17 cellular contexts compared by ENCODE assay signal in the genomic region with DNA sequence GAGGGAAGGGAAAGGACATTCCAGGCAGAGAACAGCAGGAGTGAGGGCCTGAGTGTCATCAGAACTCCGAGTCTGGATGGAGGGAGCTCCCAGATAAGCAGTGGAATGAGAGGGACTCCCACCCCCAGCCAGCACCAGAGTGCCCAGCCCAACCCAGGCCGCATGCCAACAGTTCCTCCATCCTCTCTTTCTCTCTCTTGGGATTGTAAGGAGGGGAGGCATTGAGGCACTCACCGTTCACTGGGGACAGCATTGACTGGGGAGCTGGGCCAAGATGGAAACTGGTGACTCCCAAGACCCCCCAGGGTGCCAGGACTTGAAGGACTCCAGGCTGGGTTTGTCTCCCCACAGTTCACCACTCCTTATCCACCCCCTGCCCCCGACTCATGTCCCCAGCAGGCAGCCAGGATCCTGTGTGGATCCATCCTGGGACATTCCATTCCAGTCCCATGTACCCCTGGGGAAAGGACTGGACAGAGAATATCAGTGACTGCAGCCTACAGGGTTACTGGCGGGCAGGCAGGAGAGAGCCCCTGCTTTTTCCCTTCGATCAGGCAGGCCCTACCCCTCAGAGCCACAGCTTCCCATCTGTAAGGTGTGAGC. TPM values are rescaled to one million over a fixed set of nuclear protein-coding genes. Genes with fewer than 3 reads are reported as not detected.
A peak's percentile ranks its signal among the peaks of the same experiment; 100 is the strongest.
DNase-seq lines count a peak whose midpoint lies in the region; ATAC-seq and TF ChIP-seq lines count a peak whose summit lies in the region.
"Had no signal": no experiment of that assay in that cellular context is flagged by ENCODE, and none has a peak within 500 bp of the region (broad histone marks: within the 10 kb centered on the region; RNA-seq: fewer than 3 reads in every experiment).

No MANE protein-coding gene starts in this region.

- 62 to 66% methylated on average over 6 of the region's 6 CpGs for WGBS in testis, 2 donors

- no peaks in the 10 kb centered on the region for H3K9me3 ChIP-seq in right atrium auricular region
- no peaks in the 10 kb centered on the region for H3K9me3 ChIP-seq in skeletal muscle tissue (ENCODE audit: control insufficient read depth in 3 of 3, low read length in 3 of 3)
- H3K9me3 ChIP-seq in A673 (ENCODE audit: low read depth, low read length, poor library complexity, severe bottlenecking): no peaks in the 10 kb centered on the region
- H3K9me3 ChIP-seq in testis: no peaks in the 10 kb centered on the region
- H3K9me3 ChIP-seq: colonic mucosa, uterus had no signal

- H3K4me1 Mint-ChIP-seq in HFFc6 (ENCODE audit: low read depth): no peaks in the 10 kb centered on the region
- H3K4me1 Mint-ChIP-seq: activated naive CD8-positive, alpha-beta T cell treated with anti-CD3 and anti-CD28 coated beads, Interleukin-2, amount 10 ng/mL, durations not matched to agents 7 days and 5 days had no signal

- CTCF ChIA-PET in A673 (lab: Charles Lee): no interaction called here

- no peak for TF ChIP-seq POLR2A in testis (IDR thresholded peaks at IDR 0.05)

- H3K27ac ChIP-seq in VCaP: peak overlapping the region; percentile 72; the same call in 1 of the 2 replicates
- peak overlapping the region; percentile 49 to 59 for H3K27ac ChIP-seq in right atrium auricular region
- no peak overlapping the region for H3K27ac ChIP-seq in skeletal muscle tissue (ENCODE audit: low read depth, low read length)
- no peak overlapping the region for H3K27ac ChIP-seq in A673 (ENCODE audit: low read depth, low read length, poor library complexity, severe bottlenecking)
- H3K27ac ChIP-seq in testis: no peak overlapping the region
- H3K27ac ChIP-seq: colonic mucosa, uterus had no signal

- peaks cover 18% of the 10 kb centered on the region for H3K27me3 Mint-ChIP-seq in HFFc6 (ENCODE audit: insufficient read depth)

- peak overlapping the region in 2 of 3 donors; percentile 40 to 83 for H3K9ac ChIP-seq in skeletal muscle tissue (ENCODE audit: low read depth in 1 of 3, low read length in 3 of 3)

- intact Hi-C loops in A673 (cut with micrococcal nuclease; ENCODE audit: unreplicated experiment) (no loop called here), testis (cut with DNase I; ENCODE audit: low total_unique reads) (no loop called here)

- H3K27ac Mint-ChIP-seq in HFFc6: no peak overlapping the region
- H3K27ac Mint-ChIP-seq: activated CD4-positive, alpha-beta T cell treated with anti-CD3 and anti-CD28 coated beads for 36 hours; activated naive CD8-positive, alpha-beta T cell treated with anti-CD3 and anti-CD28 coated beads, Interleukin-2, amount 10 ng/mL, durations not matched to agents 7 days and 5 days; CD4-positive, alpha-beta T cell; T-helper 17 cell had no signal

- BruUV-seq in A673 (replicated peaks; lab: Mats Ljungman, UMichigan): no TSS peak

- H3K9me3 Mint-ChIP-seq in HFFc6: no peaks in the 10 kb centered on the region
- H3K9me3 Mint-ChIP-seq: activated naive CD8-positive, alpha-beta T cell treated with anti-CD3 and anti-CD28 coated beads, Interleukin-2, amount 10 ng/mL, durations not matched to agents 7 days and 5 days; CD4-positive, alpha-beta T cell had no signal

- H3K4me3 Mint-ChIP-seq in HFFc6: no peak overlapping the region

- TF ChIP-seq CTCF in VCaP (conservative IDR thresholded peaks at IDR 0.05) (no peak), right atrium auricular region (IDR thresholded peaks at IDR 0.05) (no peak), A673 (conservative IDR thresholded peaks at IDR 0.05; ENCODE audit: low read depth, low read length) (no peak), HFFc6 (IDR thresholded peaks at IDR 0.05) (no peak), testis (IDR thresholded peaks at IDR 0.05) (no peak)

- peak; percentile 26 for DNase-seq in G401 (ENCODE audit: low spot score)
- DNase-seq in right atrium auricular region (ENCODE audit: low spot score): no peak
- no peak for DNase-seq in A673 (ENCODE audit: low spot score)
- DNase-seq in HFFc6: no peak
- DNase-seq in testis: no peak
- DNase-seq: activated naive CD8-positive, alpha-beta T cell treated with anti-CD3 and anti-CD28 coated beads, Interleukin-2, amount 10 ng/mL, durations not matched to agents 7 days and 5 days; CD4-positive, alpha-beta T cell; NCI-H1417 treated with DMSO at 0.1 percent for 48 hours; stimulated activated CD4-positive, alpha-beta T cell treated with anti-CD3 and anti-CD28 coated beads, Interleukin-2, amount 100 ng/mL, for 48 hours had no signal

- no peaks in the 10 kb centered on the region for H3K36me3 Mint-ChIP-seq in HFFc6 (ENCODE audit: low read depth)
- H3K36me3 Mint-ChIP-seq: activated naive CD8-positive, alpha-beta T cell treated with anti-CD3 and anti-CD28 coated beads, Interleukin-2, amount 10 ng/mL, durations not matched to agents 7 days and 5 days had no signal

- H3K4me1 ChIP-seq in right atrium auricular region (peaks cover 0 to 24% of the 10 kb centered on the region in 2 donors), skeletal muscle tissue (ENCODE audit: control insufficient read depth in 3 of 3, insufficient read depth in 3 of 3, low read length in 3 of 3) (peaks cover 10 to 33% (median 30%) of the 10 kb centered on the region in 3 donors), A673 (ENCODE audit: insufficient read depth, low read length, poor library complexity, severe bottlenecking) (peaks cover 6% of the 10 kb centered on the region), testis (peaks cover 15% of the 10 kb centered on the region)
- H3K4me1 ChIP-seq: colonic mucosa had no signal

- POLR2A ChIA-PET in A673 (lab: Charles Lee; ENCODE audit: low non-redundant PET): no interaction called here

- H3K27me3 ChIP-seq in right atrium auricular region: no peaks in the 10 kb centered on the region
- H3K27me3 ChIP-seq in skeletal muscle tissue (ENCODE audit: control insufficient read depth in 3 of 3, insufficient read depth in 3 of 3, low read length in 3 of 3): peaks cover 4 to 5% (median 4%) of the 10 kb centered on the region in 3 donors
- H3K27me3 ChIP-seq in A673 (replicated peaks; ENCODE audit: insufficient read depth, low read depth, low read length, poor library complexity): no peaks in the 10 kb centered on the region
- no peaks in the 10 kb centered on the region for H3K27me3 ChIP-seq in testis
- H3K27me3 ChIP-seq: uterus had no signal

- H3K4me3 ChIP-seq in right atrium auricular region (peak overlapping the region in 1 of 2 donors; percentile 50), skeletal muscle tissue (ENCODE audit: low read length in 3 of 3) (no peak overlapping the region), A673 (ENCODE audit: low read depth, low read length, poor library complexity, severe bottlenecking) (no peak overlapping the region), testis (no peak overlapping the region)

- in situ Hi-C loops in G401 (cut with HindIII; ENCODE audit: low sequenced_read_pairs): no loop called here

- no peak for ATAC-seq in GM21619 (IDR thresholded peaks at IDR 0.05; ENCODE audit: unreplicated experiment)

- no peaks in the 10 kb centered on the region for H3K36me3 ChIP-seq in right atrium auricular region
- H3K36me3 ChIP-seq in skeletal muscle tissue (ENCODE audit: control insufficient read depth in 3 of 3, insufficient read depth in 3 of 3, low read length in 3 of 3): no peaks in the 10 kb centered on the region
- no peaks in the 10 kb centered on the region for H3K36me3 ChIP-seq in A673 (ENCODE audit: insufficient read depth, low read length, poor library complexity, severe bottlenecking)
- H3K36me3 ChIP-seq in testis (ENCODE audit: low read depth, missing control alignments): no peaks in the 10 kb centered on the region
- H3K36me3 ChIP-seq: colonic mucosa, uterus had no signal

RNA-seq across cellular contexts. Expression of a gene that starts 15.7 kb away (rescaled TPM):
- 14.8 and 23.6 TPM in 2 replicates for total RNA-seq in G401 (2014; rRNA removed; shearing (Covaris generic))
- total RNA-seq in right atrium auricular region (10 to 100 TPM in 1 of 2 donors, 1 to 10 TPM in 1; 7.2 to 10.1 TPM), skeletal muscle tissue (9.4 TPM), A673 (2021) (1.2 and 1.7 TPM in 2 replicates), testis (10 to 100 TPM in 1 of 2 donors, 1 to 10 TPM in 1; 8.4 to 11.3 TPM)
- total RNA-seq in HFFc6 (2021; fragmentation: NEBNext Ultra II Directional; extraction: Animal tissue kit (Norgen Biotek cat#: 25700)): 1 to 10 TPM in 2 of 6 experiments, under 1 TPM in 3, not detected in 1; 0.09 to 1.4 (median 0.85) TPM
- 10.2 TPM for polyA plus RNA-seq in testis (ENCODE audit: insufficient read depth, low read depth, low replicate concordance)
- total RNA-seq: activated CD4-positive, alpha-beta T cell treated with anti-CD3 and anti-CD28 coated beads for 36 hours; activated naive CD8-positive, alpha-beta T cell treated with anti-CD3 and anti-CD28 coated beads, Interleukin-2, amount 10 ng/mL, durations not matched to agents 7 days and 5 days; CD4-positive, alpha-beta T cell; mononuclear cell; T-helper 17 cell had no signal

RNA-seq across cellular contexts. Expression of a gene that starts 30.0 kb away (rescaled TPM):
- 5.8 and 7.4 TPM in 2 replicates for total RNA-seq in G401 (2014; rRNA removed; shearing (Covaris generic))
- 100 to 1,000 TPM; 208 to 223 TPM for total RNA-seq in right atrium auricular region
- 53.2 TPM for total RNA-seq in skeletal muscle tissue
- not detected in 2 replicates for total RNA-seq in A673 (2021)
- under 1 TPM in 2 of 6 experiments, not detected in 4; 0.30 to 0.31 TPM for total RNA-seq in HFFc6 (2021; fragmentation: NEBNext Ultra II Directional; extraction: Animal tissue kit (Norgen Biotek cat#: 25700))
- 1 to 10 TPM; 1.2 to 3.0 TPM for total RNA-seq in testis
- polyA plus RNA-seq in testis (ENCODE audit: insufficient read depth, low read depth, low replicate concordance): 14.5 TPM
- total RNA-seq: activated CD4-positive, alpha-beta T cell treated with anti-CD3 and anti-CD28 coated beads for 36 hours; activated naive CD8-positive, alpha-beta T cell treated with anti-CD3 and anti-CD28 coated beads, Interleukin-2, amount 10 ng/mL, durations not matched to agents 7 days and 5 days; CD4-positive, alpha-beta T cell; mononuclear cell; T-helper 17 cell had no signal

Comparison
In these comparisons a context has a peak if more than half of its experiments do, and no peak if none do; other contexts are left out.
1. H3K27ac ChIP-seq: peak in VCaP (single experiment) and right atrium auricular region (2 of 2); none in skeletal muscle tissue (single experiment), A673 (single experiment) and testis (0 of 2).